In the genomic region with DNA sequence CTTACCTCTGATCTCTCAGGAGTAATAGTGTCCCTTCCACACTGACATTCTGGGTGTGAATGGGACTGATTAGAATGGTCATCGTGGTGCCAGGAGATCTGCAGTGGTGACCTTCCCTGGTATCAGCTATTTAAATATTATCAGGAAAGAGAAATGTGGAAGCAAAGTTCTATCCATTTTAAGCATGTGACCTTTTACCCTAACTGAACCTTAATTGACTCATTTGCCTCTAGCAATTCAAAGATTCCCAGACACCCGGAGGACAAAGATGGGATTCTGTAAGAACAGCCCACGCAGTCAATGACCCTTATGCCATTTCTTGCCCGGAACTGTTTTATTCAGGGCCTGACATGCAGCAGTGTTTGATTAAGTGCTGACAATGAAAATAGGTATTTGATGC, we compare ENCODE assay signal across 16 cellular contexts. TPM values are rescaled to one million over a fixed set of nuclear protein-coding genes. Genes with fewer than 3 reads are reported as not detected.
DNase-seq lines count a peak whose midpoint lies in the region; ATAC-seq and TF ChIP-seq lines count a peak whose summit lies in the region.
"Had no signal": no experiment of that assay in that cellular context is flagged by ENCODE, and none has a peak within 500 bp of the region (broad histone marks: within the 10 kb centered on the region; RNA-seq: fewer than 3 reads in every experiment).

No MANE protein-coding gene starts in this region.

- no peaks in the 10 kb centered on the region for H3K27me3 ChIP-seq in foreskin keratinocyte
- H3K27me3 ChIP-seq: adrenal gland had no signal

- TF ChIP-seq CTCF in foreskin keratinocyte (conservative IDR thresholded peaks at IDR 0.05) (no peak), progenitor cell of endocrine pancreas (IDR thresholded peaks at IDR 0.05; ENCODE audit: unreplicated experiment) (no peak), CD14-positive monocyte (IDR thresholded peaks at IDR 0.05) (no peak)

- in situ Hi-C loops in SK-MEL-5 (cut with HindIII; ENCODE audit: low pct_unique_long_range_greater_than_20kb, low sequenced_read_pairs): no loop called here

- peaks cover 7% of the 10 kb centered on the region for H3K27me3 Mint-ChIP-seq in progenitor cell of endocrine pancreas
- H3K27me3 Mint-ChIP-seq in CD14-positive monocyte (ENCODE audit: low read depth in 3 of 3): peaks cover 0 to 9% (median 1%) of the 10 kb centered on the region in 3 donors

- H3K36me3 Mint-ChIP-seq in progenitor cell of endocrine pancreas (ENCODE audit: insufficient read depth) (no peaks in the 10 kb centered on the region), CD14-positive monocyte (no peaks in the 10 kb centered on the region)

- H3K4me1 Mint-ChIP-seq in progenitor cell of endocrine pancreas (ENCODE audit: low read depth) (peaks cover 40% of the 10 kb centered on the region), CD14-positive monocyte (peaks cover 17% of the 10 kb centered on the region)

- H3K27ac Mint-ChIP-seq in progenitor cell of endocrine pancreas: peak overlapping the region; percentile 66
- peak overlapping the region in 1 of 7 donors; percentile 16 for H3K27ac Mint-ChIP-seq in CD14-positive monocyte

- peaks cover 30% of the 10 kb centered on the region for H3K4me1 ChIP-seq in foreskin keratinocyte
- H3K4me1 ChIP-seq: parathyroid adenoma had no signal

- H3K4me3 Mint-ChIP-seq in progenitor cell of endocrine pancreas (ENCODE audit: low read depth) (no peak overlapping the region), CD14-positive monocyte (no peak overlapping the region)

- peak overlapping the region; percentile 95 for H3K27ac ChIP-seq in foreskin keratinocyte
- H3K27ac ChIP-seq: parathyroid adenoma had no signal

- DNase-seq in Daoy (ENCODE audit: low read depth) (peak; percentile 54), SK-MEL-5 (ENCODE audit: low read depth, low spot score) (peak; percentile 85), foreskin keratinocyte (peak; percentile 85 to 89), progenitor cell of endocrine pancreas (ENCODE audit: low spot score, unreplicated experiment) (no peak), NCI-H446 treated with DMSO at 0.1 percent for 48 hours (lab: John Stamatoyannopoulos, UW) (no peak), COR-L47 (lab: John Stamatoyannopoulos, UW) (no peak), CD14-positive monocyte (ENCODE audit: low spot score) (no peak), NCI-H1417 treated with DMSO at 0.1 percent for 48 hours (lab: John Stamatoyannopoulos, UW) (no peak)
- DNase-seq: GOT3; left ventricle myocardium superior; MV-4-11; NCI-H2227 treated with DMSO at 0.1 percent for 48 hours; stimulated activated CD4-positive, alpha-beta T cell treated with anti-CD3 and anti-CD28 coated beads, Interleukin-4, amount 100 ng/mL, for 1 hour had no signal

- H3K9me3 Mint-ChIP-seq in progenitor cell of endocrine pancreas (ENCODE audit: low read depth): no peaks in the 10 kb centered on the region
- peaks cover 0 to 1% (median 0%) of the 10 kb centered on the region in 7 donors for H3K9me3 Mint-ChIP-seq in CD14-positive monocyte

- ATAC-seq in foreskin keratinocyte: peak; percentile 11
- ATAC-seq: left ventricle myocardium superior had no signal

- intact Hi-C loops in CD14-positive monocyte (cut with micrococcal nuclease): no loop called here

RNA-seq across cellular contexts. Expression of a gene that starts 10.3 kb away (rescaled TPM):
- total RNA-seq in Daoy (2014; rRNA removed; shearing (Covaris generic)): 0.74 and 1.5 TPM in 2 replicates
- total RNA-seq in SK-MEL-5 (2014; rRNA removed; shearing (Covaris generic)): not detected in 2 replicates
- not detected in 2 replicates for polyA plus RNA-seq in SK-MEL-5 (2015; cell fraction: cytosol; rRNA removed)
- polyA plus RNA-seq in SK-MEL-5 (2015; cell fraction: nucleus; rRNA removed): not detected in 2 replicates
- total RNA-seq in foreskin keratinocyte (not detected in 2 replicates), progenitor cell of endocrine pancreas (4.4 and 5.9 TPM in 2 replicates)
- polyA plus RNA-seq in foreskin keratinocyte (not detected in 2 replicates), CD14-positive monocyte (under 1 TPM in 1 of 2 donors, not detected in 1; 0.37 TPM)
- total RNA-seq: HT-29 had no signal

Comparison
In these comparisons a context has a peak if more than half of its experiments do, and no peak if none do; other contexts are left out.
1. DNase-seq: peak in Daoy (single experiment), SK-MEL-5 (single experiment) and foreskin keratinocyte (2 of 2); none in progenitor cell of endocrine pancreas (single experiment), NCI-H446 treated with DMSO at 0.1 percent for 48 hours (single experiment), COR-L47 (single experiment), CD14-positive monocyte (single experiment) and NCI-H1417 treated with DMSO at 0.1 percent for 48 hours (single experiment).